ENCODE assay signal across 1 cellular context in the genomic region with DNA sequence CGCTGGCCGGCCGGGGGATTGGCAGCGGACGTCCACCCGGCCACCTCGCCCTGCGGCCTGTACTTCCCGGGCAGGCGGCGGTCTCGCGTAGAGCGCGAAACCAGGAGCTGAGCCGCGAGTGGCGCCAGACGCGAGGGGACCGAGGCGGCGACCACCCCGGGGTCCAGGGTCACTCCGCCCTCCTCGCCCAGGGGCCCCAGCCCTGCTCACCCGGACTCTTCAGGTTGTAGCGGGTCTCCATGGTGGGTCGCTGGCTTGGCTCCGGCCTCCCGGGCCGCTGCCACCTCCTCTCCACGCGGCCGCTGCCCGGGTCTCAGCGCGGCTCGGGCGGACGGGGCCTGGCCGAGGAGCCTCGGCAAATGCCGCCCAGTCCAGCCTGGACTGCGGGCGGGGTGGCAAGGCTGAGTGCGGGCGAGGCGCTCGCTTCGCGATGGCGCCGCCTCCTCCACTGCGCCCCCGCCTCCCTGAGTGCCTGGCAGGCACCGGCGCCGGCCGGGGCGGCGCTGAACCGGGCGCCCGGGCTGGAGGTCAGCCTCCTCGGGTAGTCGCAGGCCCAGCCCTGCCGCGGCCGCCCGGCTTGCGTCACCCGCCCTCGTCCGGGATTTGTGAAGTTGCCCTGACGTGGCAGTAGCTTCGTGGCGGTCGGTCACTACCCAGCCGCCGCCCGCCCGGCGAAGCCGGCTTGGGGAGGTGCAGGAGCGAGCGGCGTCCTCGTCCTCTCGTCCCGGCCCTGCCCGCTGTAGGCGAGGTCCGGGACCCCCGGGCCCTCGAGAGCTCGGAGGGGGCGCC.
TF ChIP-seq lines count a peak whose summit lies in the region.

A gene with protein sequence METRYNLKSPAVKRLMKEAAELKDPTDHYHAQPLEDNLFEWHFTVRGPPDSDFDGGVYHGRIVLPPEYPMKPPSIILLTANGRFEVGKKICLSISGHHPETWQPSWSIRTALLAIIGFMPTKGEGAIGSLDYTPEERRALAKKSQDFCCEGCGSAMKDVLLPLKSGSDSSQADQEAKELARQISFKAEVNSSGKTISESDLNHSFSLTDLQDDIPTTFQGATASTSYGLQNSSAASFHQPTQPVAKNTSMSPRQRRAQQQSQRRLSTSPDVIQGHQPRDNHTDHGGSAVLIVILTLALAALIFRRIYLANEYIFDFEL (minus strand): TSS at position 394 of the 789 bp plus-strand sequence. CDS start 153 bp downstream, at position 241.

TF ChIP-seq in SK-N-SH, 30 proteins besides CTCF, POLR2A, EP300 and RAD21 (continued from another document):
- TF ChIP-seq EZH2phosphoT487 (IDR thresholded peaks at IDR 0.05; ENCODE audit: borderline replicate concordance, low read depth): no peak
- TF ChIP-seq, protein P1, sequence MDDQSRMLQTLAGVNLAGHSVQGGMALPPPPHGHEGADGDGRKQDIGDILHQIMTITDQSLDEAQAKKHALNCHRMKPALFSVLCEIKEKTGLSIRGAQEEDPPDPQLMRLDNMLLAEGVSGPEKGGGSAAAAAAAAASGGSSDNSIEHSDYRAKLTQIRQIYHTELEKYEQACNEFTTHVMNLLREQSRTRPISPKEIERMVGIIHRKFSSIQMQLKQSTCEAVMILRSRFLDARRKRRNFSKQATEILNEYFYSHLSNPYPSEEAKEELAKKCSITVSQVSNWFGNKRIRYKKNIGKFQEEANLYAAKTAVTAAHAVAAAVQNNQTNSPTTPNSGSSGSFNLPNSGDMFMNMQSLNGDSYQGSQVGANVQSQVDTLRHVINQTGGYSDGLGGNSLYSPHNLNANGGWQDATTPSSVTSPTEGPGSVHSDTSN (IDR thresholded peaks at IDR 0.05): peak; percentile 14; the same call in 1 of the 2 replicates
- peak; percentile 72 for TF ChIP-seq TAF1 (IDR thresholded peaks at IDR 0.05; ENCODE audit: borderline replicate concordance, low read depth, low read length)
- no peak for TF ChIP-seq FOXJ3 (CRISPR knock-in tag; IDR thresholded peaks at IDR 0.05)
- TF ChIP-seq TCF12 (IDR thresholded peaks at IDR 0.05): no peak; the same call in 1 of the 2 replicates
- no peak for TF ChIP-seq RCOR1 (IDR thresholded peaks at IDR 0.05; ENCODE audit: low read length)
- TF ChIP-seq, protein P2, sequence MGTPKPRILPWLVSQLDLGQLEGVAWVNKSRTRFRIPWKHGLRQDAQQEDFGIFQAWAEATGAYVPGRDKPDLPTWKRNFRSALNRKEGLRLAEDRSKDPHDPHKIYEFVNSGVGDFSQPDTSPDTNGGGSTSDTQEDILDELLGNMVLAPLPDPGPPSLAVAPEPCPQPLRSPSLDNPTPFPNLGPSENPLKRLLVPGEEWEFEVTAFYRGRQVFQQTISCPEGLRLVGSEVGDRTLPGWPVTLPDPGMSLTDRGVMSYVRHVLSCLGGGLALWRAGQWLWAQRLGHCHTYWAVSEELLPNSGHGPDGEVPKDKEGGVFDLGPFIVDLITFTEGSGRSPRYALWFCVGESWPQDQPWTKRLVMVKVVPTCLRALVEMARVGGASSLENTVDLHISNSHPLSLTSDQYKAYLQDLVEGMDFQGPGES (IDR thresholded peaks at IDR 0.05; ENCODE audit: low read depth, low read length): no peak
- TF ChIP-seq ELF1 (IDR thresholded peaks at IDR 0.05): no peak
- no peak for TF ChIP-seq GATA2 (CRISPR knock-in tag; IDR thresholded peaks at IDR 0.05)
- 0 out of 2 replicates have a peak, but pooled peaks have one; percentile 41 for TF ChIP-seq MXI1 (IDR thresholded peaks at IDR 0.05; ENCODE audit: low read depth, low read length)
- no peak for TF ChIP-seq RXRA (IDR thresholded peaks at IDR 0.05; ENCODE audit: borderline replicate concordance, low read depth)
- TF ChIP-seq, protein P3, sequence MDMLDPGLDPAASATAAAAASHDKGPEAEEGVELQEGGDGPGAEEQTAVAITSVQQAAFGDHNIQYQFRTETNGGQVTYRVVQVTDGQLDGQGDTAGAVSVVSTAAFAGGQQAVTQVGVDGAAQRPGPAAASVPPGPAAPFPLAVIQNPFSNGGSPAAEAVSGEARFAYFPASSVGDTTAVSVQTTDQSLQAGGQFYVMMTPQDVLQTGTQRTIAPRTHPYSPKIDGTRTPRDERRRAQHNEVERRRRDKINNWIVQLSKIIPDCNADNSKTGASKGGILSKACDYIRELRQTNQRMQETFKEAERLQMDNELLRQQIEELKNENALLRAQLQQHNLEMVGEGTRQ (IDR thresholded peaks at IDR 0.05; ENCODE audit: borderline replicate concordance, low read depth, low read length): no peak
- TF ChIP-seq CHD2 (IDR thresholded peaks at IDR 0.05; ENCODE audit: low read length, partially characterized antibody): no peak
- TF ChIP-seq, protein P4, sequence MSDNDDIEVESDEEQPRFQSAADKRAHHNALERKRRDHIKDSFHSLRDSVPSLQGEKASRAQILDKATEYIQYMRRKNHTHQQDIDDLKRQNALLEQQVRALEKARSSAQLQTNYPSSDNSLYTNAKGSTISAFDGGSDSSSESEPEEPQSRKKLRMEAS (IDR thresholded peaks at IDR 0.05; ENCODE audit: low read depth): peak; percentile 55
- TF ChIP-seq RFX5 (IDR thresholded peaks at IDR 0.05; ENCODE audit: low read length): peak; percentile 54; the same call in 1 of the 2 replicates
- TF ChIP-seq FOXM1 (IDR thresholded peaks at IDR 0.05; ENCODE audit: low read depth): no peak
- TF ChIP-seq GABPA (IDR thresholded peaks at IDR 0.05; ENCODE audit: low read depth): no peak
- peak; percentile 24; the same call in 1 of the 2 replicates for TF ChIP-seq NRF1 (IDR thresholded peaks at IDR 0.05; ENCODE audit: low read depth, low read length)
- TF ChIP-seq, protein P5, sequence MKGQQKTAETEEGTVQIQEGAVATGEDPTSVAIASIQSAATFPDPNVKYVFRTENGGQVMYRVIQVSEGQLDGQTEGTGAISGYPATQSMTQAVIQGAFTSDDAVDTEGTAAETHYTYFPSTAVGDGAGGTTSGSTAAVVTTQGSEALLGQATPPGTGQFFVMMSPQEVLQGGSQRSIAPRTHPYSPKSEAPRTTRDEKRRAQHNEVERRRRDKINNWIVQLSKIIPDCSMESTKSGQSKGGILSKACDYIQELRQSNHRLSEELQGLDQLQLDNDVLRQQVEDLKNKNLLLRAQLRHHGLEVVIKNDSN (IDR thresholded peaks at IDR 0.05; ENCODE audit: borderline replicate concordance, low read depth): no peak
- no peak for TF ChIP-seq JUND (IDR thresholded peaks at IDR 0.05)
- TF ChIP-seq YY1 (IDR thresholded peaks at IDR 0.05; ENCODE audit: low read depth): 0 out of 2 replicates have a peak, but pooled peaks have one; percentile 29
- TF ChIP-seq SMC3 (IDR thresholded peaks at IDR 0.05; ENCODE audit: low read depth, low read length): no peak
TF ChIP-seq in SK-N-SH: peak in this region for 8.
